In the genomic region with DNA sequence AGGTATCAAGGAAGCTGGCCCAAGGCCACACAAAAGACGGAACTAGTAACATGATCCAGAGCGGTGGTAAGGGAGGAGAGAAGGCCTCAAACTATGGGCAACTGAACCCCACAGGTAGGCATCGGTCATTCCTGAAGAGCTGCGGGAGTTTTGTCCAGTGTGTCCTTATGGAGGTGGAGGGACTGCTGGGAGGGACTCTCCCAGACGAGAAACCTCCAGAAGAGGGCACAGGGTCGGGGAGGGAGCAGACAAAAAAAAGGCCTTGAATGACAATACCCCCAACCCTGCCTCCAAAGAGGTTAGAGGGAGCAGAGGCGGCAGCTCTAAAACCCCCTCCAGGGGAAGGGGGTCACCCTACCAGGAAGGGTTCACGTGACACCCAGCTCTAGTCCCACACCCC, we compare ENCODE assay signal across 30 cellular contexts.
"Had no signal": no experiment of that assay in that cellular context is flagged by ENCODE, and none has a peak within 500 bp of the region (broad histone marks: within the 10 kb centered on the region; RNA-seq: fewer than 3 reads in every experiment).

No MANE protein-coding gene starts in this region.

- DNase-seq: activated CD4-positive, alpha-beta T cell treated with anti-CD3 and anti-CD28 coated beads for 1 hour; activated CD4-positive, alpha-beta T cell treated with anti-CD3 and anti-CD28 coated beads, Interleukin-2, amount 50 U/mL, for 4 hours; activated CD8-positive, alpha-beta memory T cell treated with anti-CD3 and anti-CD28 coated beads, Interleukin-2, amount 50 U/mL, for 4 hours; activated naive CD4-positive, alpha-beta T cell treated with Interleukin-2 at 50 U/mL for 16 hours; activated T-cell treated with anti-CD3 and anti-CD28 coated beads, Interleukin-2, amount 50 U/mL, for 1 hour; amniotic stem cell; caudate nucleus; dermis blood vessel endothelial cell; effector CD4-positive, alpha-beta T cell; erythroblast; gastrocnemius medialis; glutamatergic neuron; islet precursor cell; left cardiac atrium; left ventricle myocardium superior; mammary epithelial cell; naive B cell; nucleus accumbens; psoas muscle; stimulated activated CD4-positive, alpha-beta T cell treated with anti-CD3 and anti-CD28 coated beads, Interleukin-15, amount 100 ng/mL, for 24 hours; stimulated activated CD4-positive, alpha-beta T cell treated with anti-CD3 and anti-CD28 coated beads, Interleukin-2, amount 100 ng/mL, for 24 hours; stimulated activated naive CD4-positive, alpha-beta T cell; T-helper 17 cell; T1000; testis; transverse colon had no signal

- H2AFZ ChIP-seq: parathyroid adenoma had no signal

- H3K4me2 ChIP-seq: smooth muscle cell had no signal

- FAIRE-seq: endometrium had no signal

- H3K4me3 ChIP-seq: gastrocnemius medialis, psoas muscle, smooth muscle cell, testis, transverse colon had no signal

- H3K27me3 ChIP-seq: gastrocnemius medialis, testis, transverse colon had no signal

- H3K27ac ChIP-seq: gastrocnemius medialis, parathyroid adenoma, psoas muscle, testis, transverse colon had no signal

- H3K9me3 Mint-ChIP-seq: naive B cell had no signal

- H3K27me3 Mint-ChIP-seq: naive B cell, T-helper 17 cell had no signal

- H3K9me3 ChIP-seq: gastrocnemius medialis, psoas muscle, testis, transverse colon had no signal

- H3K9ac ChIP-seq: parathyroid adenoma had no signal

- ATAC-seq: gastrocnemius medialis, left cardiac atrium, left ventricle myocardium superior, psoas muscle, SK-N-SH treated with all-trans-retinoic acid at 6 μM for 48 hours, T-helper 17 cell had no signal

- H3K4me1 ChIP-seq: parathyroid adenoma, psoas muscle, testis had no signal
